In genomic region chr5:142323480-142324376, GRCh38 we compare ENCODE assay signal across 1 cellular context.
TF ChIP-seq lines count a peak whose summit lies in the region.

No MANE protein-coding gene starts in this region.

TF ChIP-seq in HepG2, 621 proteins besides CTCF, POLR2A, EP300 and RAD21 (continued from another document):
- TF ChIP-seq HMGXB3 (CRISPR knock-in tag; IDR thresholded peaks at IDR 0.05; ENCODE audit: borderline replicate concordance) (no peak), ZNF292 (CRISPR knock-in tag; IDR thresholded peaks at IDR 0.05; ENCODE audit: borderline replicate concordance, low read depth) (no peak), FIP1L1 (IDR thresholded peaks at IDR 0.05; ENCODE audit: borderline replicate concordance, insufficient read depth, low read depth, low read length) (no peak), MAX (IDR thresholded peaks at IDR 0.05) (peak; percentile 32; the same call in 1 of the 2 replicates), PRPF4 (IDR thresholded peaks at IDR 0.05; ENCODE audit: low read depth, low read length, poor library complexity, severe bottlenecking) (no peak), ZNF331 (CRISPR knock-in tag; IDR thresholded peaks at IDR 0.05) (0 out of 2 replicates have a peak, but pooled peaks have one; percentile 17), POGK (CRISPR knock-in tag; conservative IDR thresholded peaks at IDR 0.05) (peak; percentile 33; the same call in 1 of the 2 replicates), FOXC1 (CRISPR knock-in tag; IDR thresholded peaks at IDR 0.05; ENCODE audit: borderline replicate concordance) (peak; percentile 47; the same call in 1 of the 2 replicates), ZNF160 (CRISPR knock-in tag; IDR thresholded peaks at IDR 0.05) (0 out of 2 replicates have a peak, but pooled peaks have one; percentile 12)
- TF ChIP-seq, protein P1, sequence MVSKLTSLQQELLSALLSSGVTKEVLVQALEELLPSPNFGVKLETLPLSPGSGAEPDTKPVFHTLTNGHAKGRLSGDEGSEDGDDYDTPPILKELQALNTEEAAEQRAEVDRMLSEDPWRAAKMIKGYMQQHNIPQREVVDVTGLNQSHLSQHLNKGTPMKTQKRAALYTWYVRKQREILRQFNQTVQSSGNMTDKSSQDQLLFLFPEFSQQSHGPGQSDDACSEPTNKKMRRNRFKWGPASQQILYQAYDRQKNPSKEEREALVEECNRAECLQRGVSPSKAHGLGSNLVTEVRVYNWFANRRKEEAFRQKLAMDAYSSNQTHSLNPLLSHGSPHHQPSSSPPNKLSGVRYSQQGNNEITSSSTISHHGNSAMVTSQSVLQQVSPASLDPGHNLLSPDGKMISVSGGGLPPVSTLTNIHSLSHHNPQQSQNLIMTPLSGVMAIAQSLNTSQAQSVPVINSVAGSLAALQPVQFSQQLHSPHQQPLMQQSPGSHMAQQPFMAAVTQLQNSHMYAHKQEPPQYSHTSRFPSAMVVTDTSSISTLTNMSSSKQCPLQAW (CRISPR knock-in tag; IDR thresholded peaks at IDR 0.05), result 0 out of 2 replicates have a peak, but pooled peaks have one; percentile 19
- TF ChIP-seq, protein P2, sequence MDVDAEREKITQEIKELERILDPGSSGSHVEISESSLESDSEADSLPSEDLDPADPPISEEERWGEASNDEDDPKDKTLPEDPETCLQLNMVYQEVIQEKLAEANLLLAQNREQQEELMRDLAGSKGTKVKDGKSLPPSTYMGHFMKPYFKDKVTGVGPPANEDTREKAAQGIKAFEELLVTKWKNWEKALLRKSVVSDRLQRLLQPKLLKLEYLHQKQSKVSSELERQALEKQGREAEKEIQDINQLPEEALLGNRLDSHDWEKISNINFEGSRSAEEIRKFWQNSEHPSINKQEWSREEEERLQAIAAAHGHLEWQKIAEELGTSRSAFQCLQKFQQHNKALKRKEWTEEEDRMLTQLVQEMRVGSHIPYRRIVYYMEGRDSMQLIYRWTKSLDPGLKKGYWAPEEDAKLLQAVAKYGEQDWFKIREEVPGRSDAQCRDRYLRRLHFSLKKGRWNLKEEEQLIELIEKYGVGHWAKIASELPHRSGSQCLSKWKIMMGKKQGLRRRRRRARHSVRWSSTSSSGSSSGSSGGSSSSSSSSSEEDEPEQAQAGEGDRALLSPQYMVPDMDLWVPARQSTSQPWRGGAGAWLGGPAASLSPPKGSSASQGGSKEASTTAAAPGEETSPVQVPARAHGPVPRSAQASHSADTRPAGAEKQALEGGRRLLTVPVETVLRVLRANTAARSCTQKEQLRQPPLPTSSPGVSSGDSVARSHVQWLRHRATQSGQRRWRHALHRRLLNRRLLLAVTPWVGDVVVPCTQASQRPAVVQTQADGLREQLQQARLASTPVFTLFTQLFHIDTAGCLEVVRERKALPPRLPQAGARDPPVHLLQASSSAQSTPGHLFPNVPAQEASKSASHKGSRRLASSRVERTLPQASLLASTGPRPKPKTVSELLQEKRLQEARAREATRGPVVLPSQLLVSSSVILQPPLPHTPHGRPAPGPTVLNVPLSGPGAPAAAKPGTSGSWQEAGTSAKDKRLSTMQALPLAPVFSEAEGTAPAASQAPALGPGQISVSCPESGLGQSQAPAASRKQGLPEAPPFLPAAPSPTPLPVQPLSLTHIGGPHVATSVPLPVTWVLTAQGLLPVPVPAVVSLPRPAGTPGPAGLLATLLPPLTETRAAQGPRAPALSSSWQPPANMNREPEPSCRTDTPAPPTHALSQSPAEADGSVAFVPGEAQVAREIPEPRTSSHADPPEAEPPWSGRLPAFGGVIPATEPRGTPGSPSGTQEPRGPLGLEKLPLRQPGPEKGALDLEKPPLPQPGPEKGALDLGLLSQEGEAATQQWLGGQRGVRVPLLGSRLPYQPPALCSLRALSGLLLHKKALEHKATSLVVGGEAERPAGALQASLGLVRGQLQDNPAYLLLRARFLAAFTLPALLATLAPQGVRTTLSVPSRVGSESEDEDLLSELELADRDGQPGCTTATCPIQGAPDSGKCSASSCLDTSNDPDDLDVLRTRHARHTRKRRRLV (CRISPR knock-in tag; IDR thresholded peaks at IDR 0.05), result no peak
